Comparison of ENCODE assay signal across 9 cellular contexts in the genomic region with DNA sequence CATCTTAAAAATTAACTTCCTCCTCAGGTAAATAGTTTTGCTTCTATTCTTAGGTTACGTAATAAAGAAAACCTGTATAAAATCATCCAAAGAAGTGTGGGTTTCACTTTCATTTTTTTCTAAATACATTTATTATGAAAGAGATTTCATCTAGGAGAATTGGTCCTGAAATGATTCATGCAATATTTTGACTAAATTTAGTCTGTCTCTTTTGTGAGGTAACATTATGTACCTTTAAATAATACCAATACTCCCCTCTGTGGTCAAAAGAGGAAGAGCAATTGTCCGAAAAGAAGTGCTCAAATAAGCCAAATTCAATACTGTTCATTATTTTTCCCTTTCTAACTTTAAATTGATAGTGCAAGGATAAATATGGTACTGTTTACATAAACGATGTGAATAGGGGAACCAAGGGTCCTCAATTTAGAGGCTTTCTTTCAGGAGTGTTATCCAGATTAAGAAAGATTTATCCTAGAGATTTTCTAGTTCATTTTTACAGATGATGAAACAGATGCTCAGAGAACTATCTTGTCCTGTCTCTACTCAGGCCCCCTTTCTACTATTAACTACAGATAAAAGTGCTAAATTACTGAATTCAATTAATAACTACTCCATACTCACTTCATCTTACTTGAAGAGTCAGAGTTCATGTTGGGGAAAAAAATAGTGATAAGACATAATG. TPM values are rescaled to one million over a fixed set of nuclear protein-coding genes. Genes with fewer than 3 reads are reported as not detected.
DNase-seq lines count a peak whose midpoint lies in the region; ATAC-seq and TF ChIP-seq lines count a peak whose summit lies in the region.
"Had no signal": no experiment of that assay in that cellular context is flagged by ENCODE, and none has a peak within 500 bp of the region (broad histone marks: within the 10 kb centered on the region; RNA-seq: fewer than 3 reads in every experiment).

No MANE protein-coding gene starts in this region.

- no peak overlapping the region for H2AFZ ChIP-seq in PC-9

- H3K27ac Mint-ChIP-seq in neural crest cell (ENCODE audit: unreplicated experiment): no peak overlapping the region

- H3K27me3 Mint-ChIP-seq in neural crest cell (ENCODE audit: low read depth): no peaks in the 10 kb centered on the region

- TF ChIP-seq CTCF in GM12864 (IDR thresholded peaks at IDR 0.05; ENCODE audit: low read depth, low read length, missing control alignments) (peak; percentile 43), PC-9 (conservative IDR thresholded peaks at IDR 0.05) (peak; percentile 77), epithelial cell of esophagus (IDR thresholded peaks at IDR 0.05; ENCODE audit: insufficient read depth, low read depth, low read length, missing control alignments) (peak; percentile 57), neural crest cell (conservative IDR thresholded peaks at IDR 0.05) (peak; percentile 74)

- peak; percentile 22 for DNase-seq in ACHN
- DNase-seq in GM12864 (ENCODE audit: low read depth): peak; percentile 5
- DNase-seq in PC-9: peak in 1 of 2 experiments; percentile 61
- peak; percentile 42 for DNase-seq in epithelial cell of esophagus (ENCODE audit: low read depth)
- DNase-seq in neural crest cell (ENCODE audit: low read depth, low spot score): no peak
- DNase-seq in activated T-cell treated with anti-CD3 and anti-CD28 coated beads, Interleukin-2, amount 50 U/mL, for 1 hour: no peak
- no peak for DNase-seq in stimulated activated CD4-positive, alpha-beta T cell treated with anti-CD3 and anti-CD28 coated beads, Interleukin-2, amount 100 ng/mL, for 24 hours

- BruUV-seq in PC-9 (replicated peaks; lab: Mats Ljungman, UMichigan): no TSS peak

- H3K27ac ChIP-seq in PC-9: no peak overlapping the region
- H3K27ac ChIP-seq: epithelial cell of prostate had no signal

- no peaks in the 10 kb centered on the region for H3K36me3 ChIP-seq in PC-9 (ENCODE audit: low read depth)

- no peaks in the 10 kb centered on the region for H3K79me2 ChIP-seq in PC-9 (ENCODE audit: low read depth)

- H3K9me2 ChIP-seq in PC-9 (ENCODE audit: insufficient read depth): no peaks in the 10 kb centered on the region

- POLR2A ChIA-PET in PC-9 (lab: Charles Lee; ENCODE audit: unreplicated experiment): no interaction called here

- H3K9me3 Mint-ChIP-seq in neural crest cell: no peaks in the 10 kb centered on the region

- H3K4me1 ChIP-seq in PC-9 (replicated peaks; ENCODE audit: insufficient read depth): peaks cover 7% of the 10 kb centered on the region; the same call in 1 of the 2 replicates

- no peaks in the 10 kb centered on the region for H3K27me3 ChIP-seq in PC-9 (ENCODE audit: insufficient read depth, low read depth)

- H3K36me3 Mint-ChIP-seq in neural crest cell (ENCODE audit: low read depth): no peaks in the 10 kb centered on the region

- H3F3A ChIP-seq in PC-9 (ENCODE audit: insufficient read depth, low read depth): no peaks in the 10 kb centered on the region; the same call in 1 of the 2 replicates

- in situ Hi-C loops in ACHN (cut with HindIII; ENCODE audit: low pct_ligation_motif_present, low pct_unique_long_range_greater_than_20kb, low sequenced_read_pairs): no loop called here

- H3K4me2 ChIP-seq in PC-9: peak overlapping the region; percentile 45

- no peak overlapping the region for H3K4me3 Mint-ChIP-seq in neural crest cell

- H3K4me3 ChIP-seq in GM12864 (ENCODE audit: low read depth, low read length) (no peak overlapping the region), PC-9 (no peak overlapping the region), epithelial cell of esophagus (ENCODE audit: low read length) (no peak overlapping the region)

- no peaks in the 10 kb centered on the region for H3K9me3 ChIP-seq in PC-9 (ENCODE audit: insufficient read depth, low read depth)

- CTCF ChIA-PET in PC-9 (lab: Charles Lee): no interaction called here

- peaks cover 17% of the 10 kb centered on the region for H3K4me1 Mint-ChIP-seq in neural crest cell

- no peaks in the 10 kb centered on the region for H4K20me1 ChIP-seq in PC-9 (ENCODE audit: insufficient read depth)

- ATAC-seq in HG03103 (IDR thresholded peaks at IDR 0.05; ENCODE audit: low read depth, unreplicated experiment): peak; percentile 77

- intact Hi-C loops in PC-9 (cut with micrococcal nuclease; ENCODE audit: unreplicated experiment): loop anchor here (1.0 kb wide), 3 partner anchors 155 to 536 kb away; no protein-coding TSS in a partner anchor

RNA-seq across cellular contexts. Expression of a gene that starts 26.2 kb away (rescaled TPM):
- 2.9 and 5.6 TPM in 2 replicates for total RNA-seq in PC-9 (2021)
- 1.5 and 2.1 TPM in 2 replicates for total RNA-seq in neural crest cell

RNA-seq across cellular contexts. Expression of a gene that starts 26.4 kb away (rescaled TPM):
- total RNA-seq in PC-9 (2021) (25.0 and 27.1 TPM in 2 replicates), neural crest cell (5.8 and 8.4 TPM in 2 replicates)

Comparison
In these comparisons a context has a peak if more than half of its experiments do, and no peak if none do; other contexts are left out.
1. DNase-seq: peak in ACHN (single experiment), GM12864 (single experiment) and epithelial cell of esophagus (single experiment); none in neural crest cell (single experiment), activated T-cell treated with anti-CD3 and anti-CD28 coated beads, Interleukin-2, amount 50 U/mL, for 1 hour (single experiment) and stimulated activated CD4-positive, alpha-beta T cell treated with anti-CD3 and anti-CD28 coated beads, Interleukin-2, amount 100 ng/mL, for 24 hours (0 of 2).
2. Peak in every context shown above with its lines, with median percentiles within 50 percentile points of each other: CTCF ChIP-seq.